29 cellular contexts compared by ENCODE assay signal in the genomic region with DNA sequence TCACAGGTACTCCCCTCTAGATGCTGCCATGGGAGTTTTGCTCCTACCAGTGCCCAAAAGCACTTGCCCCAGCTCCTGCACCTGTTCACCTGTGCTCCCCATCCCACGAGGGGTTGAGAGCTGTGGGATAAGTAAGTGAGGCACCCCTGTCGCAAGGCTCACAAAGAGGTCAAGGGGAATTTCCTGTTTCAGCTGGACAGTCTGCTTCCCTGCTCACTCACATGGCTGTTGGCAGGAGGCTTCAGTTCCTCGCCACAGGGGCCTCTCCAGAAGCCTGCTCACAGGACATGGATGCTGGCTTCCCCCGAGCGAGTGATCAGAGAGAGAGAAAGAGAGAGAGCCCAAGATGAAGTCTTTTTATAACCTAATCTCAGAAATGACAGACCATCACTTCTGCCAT. TPM values are rescaled to one million over a fixed set of nuclear protein-coding genes. Genes with fewer than 3 reads are reported as not detected.
"Had no signal": no experiment of that assay in that cellular context is flagged by ENCODE, and none has a peak within 500 bp of the region (broad histone marks: within the 10 kb centered on the region; RNA-seq: fewer than 3 reads in every experiment).

No MANE protein-coding gene starts in this region.

- H3K36me3 ChIP-seq: adrenal gland, gastrocnemius medialis, pancreas, prostate gland, thyroid gland, upper lobe of left lung had no signal

- H3K27ac ChIP-seq: adrenal gland, body of pancreas, coronary artery, dorsolateral prefrontal cortex, gastrocnemius medialis, prostate gland, skin epidermis, thyroid gland, upper lobe of left lung had no signal

- DNase-seq: activated CD4-positive, alpha-beta memory T cell treated with anti-CD3 and anti-CD28 coated beads for 36 hours; activated CD4-positive, alpha-beta T cell treated with anti-CD3 and anti-CD28 coated beads for 48 hours; activated naive CD4-positive, alpha-beta T cell treated with anti-CD3 and anti-CD28 coated beads for 36 hours; activated naive CD8-positive, alpha-beta T cell treated with anti-CD3 and anti-CD28 coated beads for 36 hours; activated T-cell treated with anti-CD3 and anti-CD28 coated beads, Interleukin-2, amount 50 U/mL, for 48 hours; adrenal gland; aorta; body of pancreas; cerebellar nuclear complex; dorsolateral prefrontal cortex; effector memory CD4-positive, alpha-beta T cell; erythroblast; gastrocnemius medialis; glutamatergic neuron; left ventricle myocardium superior; nephron progenitor cell; pancreas; retina; stimulated activated CD4-positive, alpha-beta T cell treated with anti-CD3 and anti-CD28 coated beads, Interleukin-4, amount 100 ng/mL, for 24 hours; stimulated activated naive CD8-positive, alpha-beta T cell treated with anti-CD3 and anti-CD28 coated beads, Interleukin-15, amount 100 ng/mL, for 72 hours; T-helper 17 cell; thyroid gland had no signal

- ATAC-seq: body of pancreas; gastrocnemius medialis; left ventricle myocardium superior; pancreas; sciatic nerve; stimulated activated effector memory CD8-positive, alpha-beta T cell treated with anti-CD3 and anti-CD28 coated beads, Interleukin-12 subunit alpha, Interleukin-12 subunit beta, amount 100 ng/mL, for 72 hours; stimulated activated naive CD8-positive, alpha-beta T cell treated with anti-CD3 and anti-CD28 coated beads, Interleukin-15, amount 100 ng/mL, for 72 hours; T-helper 17 cell had no signal

- H3K36me3 Mint-ChIP-seq: activated CD4-positive, alpha-beta memory T cell treated with anti-CD3 and anti-CD28 coated beads for 36 hours; activated naive CD8-positive, alpha-beta T cell treated with anti-CD3 and anti-CD28 coated beads for 36 hours; stimulated activated effector memory CD8-positive, alpha-beta T cell treated with anti-CD3 and anti-CD28 coated beads, Interleukin-12 subunit alpha, Interleukin-12 subunit beta, amount 100 ng/mL, for 72 hours had no signal

- H3K27me3 Mint-ChIP-seq: activated CD4-positive, alpha-beta memory T cell treated with anti-CD3 and anti-CD28 coated beads for 36 hours; activated naive CD8-positive, alpha-beta T cell treated with anti-CD3 and anti-CD28 coated beads for 36 hours; stimulated activated naive CD8-positive, alpha-beta T cell treated with anti-CD3 and anti-CD28 coated beads, Interleukin-15, amount 100 ng/mL, for 72 hours; T-helper 17 cell had no signal

- H3K9me3 Mint-ChIP-seq: activated CD4-positive, alpha-beta memory T cell treated with anti-CD3 and anti-CD28 coated beads for 36 hours; activated naive CD4-positive, alpha-beta T cell treated with anti-CD3 and anti-CD28 coated beads for 36 hours; activated naive CD8-positive, alpha-beta T cell treated with anti-CD3 and anti-CD28 coated beads for 36 hours; nephron progenitor cell; stimulated activated effector memory CD8-positive, alpha-beta T cell treated with anti-CD3 and anti-CD28 coated beads, Interleukin-12 subunit alpha, Interleukin-12 subunit beta, amount 100 ng/mL, for 72 hours; stimulated activated naive CD8-positive, alpha-beta T cell treated with anti-CD3 and anti-CD28 coated beads, Interleukin-15, amount 100 ng/mL, for 72 hours had no signal

- H3K4me3 ChIP-seq: adrenal gland, body of pancreas, coronary artery, dorsolateral prefrontal cortex, gastrocnemius medialis, pancreas, prostate gland, skin epidermis, thyroid gland, upper lobe of left lung had no signal

- H3K27me3 ChIP-seq: body of pancreas, pancreas, thyroid gland, upper lobe of left lung had no signal

- H3K4me3 Mint-ChIP-seq: activated CD4-positive, alpha-beta memory T cell treated with anti-CD3 and anti-CD28 coated beads for 36 hours; activated naive CD4-positive, alpha-beta T cell treated with anti-CD3 and anti-CD28 coated beads for 36 hours; activated naive CD8-positive, alpha-beta T cell treated with anti-CD3 and anti-CD28 coated beads for 36 hours; nephron progenitor cell; stimulated activated effector memory CD8-positive, alpha-beta T cell treated with anti-CD3 and anti-CD28 coated beads, Interleukin-12 subunit alpha, Interleukin-12 subunit beta, amount 100 ng/mL, for 72 hours; stimulated activated naive CD8-positive, alpha-beta T cell treated with anti-CD3 and anti-CD28 coated beads, Interleukin-15, amount 100 ng/mL, for 72 hours; T-helper 17 cell had no signal

- H3K9me3 ChIP-seq: adrenal gland, body of pancreas, gastrocnemius medialis, pancreas, prostate gland, thyroid gland, upper lobe of left lung had no signal

- H3K27ac Mint-ChIP-seq: activated CD4-positive, alpha-beta memory T cell treated with anti-CD3 and anti-CD28 coated beads for 36 hours; activated naive CD4-positive, alpha-beta T cell treated with anti-CD3 and anti-CD28 coated beads for 36 hours; activated naive CD8-positive, alpha-beta T cell treated with anti-CD3 and anti-CD28 coated beads for 36 hours; nephron progenitor cell; stimulated activated effector memory CD8-positive, alpha-beta T cell treated with anti-CD3 and anti-CD28 coated beads, Interleukin-12 subunit alpha, Interleukin-12 subunit beta, amount 100 ng/mL, for 72 hours; stimulated activated naive CD8-positive, alpha-beta T cell treated with anti-CD3 and anti-CD28 coated beads, Interleukin-15, amount 100 ng/mL, for 72 hours; T-helper 17 cell had no signal

RNA-seq across cellular contexts. Expression of a gene that starts 8.7 kb away (rescaled TPM):
- total RNA-seq: lung microvascular endothelial cell, T-helper 17 cell had no signal
